26 cellular contexts compared by ENCODE assay signal in the genomic region with DNA sequence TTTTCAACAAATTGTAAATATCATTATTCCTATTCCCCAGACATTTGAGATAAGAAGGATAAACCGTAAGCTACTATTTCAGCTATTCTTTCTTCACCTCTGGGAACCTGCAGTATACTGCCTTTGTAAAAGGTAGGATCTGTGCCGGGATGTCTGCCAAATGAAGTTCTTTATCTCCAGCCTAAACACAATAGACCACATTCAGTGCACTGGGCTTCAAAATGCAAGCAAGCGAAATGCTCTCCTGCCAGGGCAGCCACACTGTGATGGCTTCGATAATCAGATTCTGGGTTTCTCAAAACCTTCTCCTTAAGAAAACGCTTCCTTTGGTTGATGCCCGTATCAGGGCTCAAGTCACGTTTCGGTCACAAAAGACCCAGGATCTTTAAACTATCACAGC.
"Had no signal": no experiment of that assay in that cellular context is flagged by ENCODE, and none has a peak within 500 bp of the region (broad histone marks: within the 10 kb centered on the region; RNA-seq: fewer than 3 reads in every experiment).

No MANE protein-coding gene starts in this region.

- H3K9me3 ChIP-seq: ascending aorta, body of pancreas, SJSA1 had no signal

- H3K9me3 Mint-ChIP-seq: activated naive CD4-positive, alpha-beta T cell treated with anti-CD3 and anti-CD28 coated beads, Interleukin-2, amount 50 U/mL, for 72 hours; activated naive CD8-positive, alpha-beta T cell treated with anti-CD3 and anti-CD28 coated beads, Interleukin-2, amount 50 U/mL, for 24 hours; activated T-cell treated with anti-CD3 and anti-CD28 coated beads, Interleukin-2, amount 50 U/mL, for 24 hours; T-helper 1 cell treated with Interleukin-12 subunit alpha and Interleukin-12 subunit beta and Interleukin-4 antibody, amounts not matched to agents 30 μg/mL and 1 μg/mL, for 36 hours; WTC11 had no signal

- H3K27me3 ChIP-seq: ascending aorta, body of pancreas, SJSA1 had no signal

- H3K4me1 Mint-ChIP-seq: activated CD8-positive, alpha-beta memory T cell treated with anti-CD3 and anti-CD28 coated beads, Interleukin-2, amount 10 ng/mL, durations not matched to agents 7 days and 5 days; activated naive CD8-positive, alpha-beta T cell treated with anti-CD3 and anti-CD28 coated beads, Interleukin-2, amount 50 U/mL, for 24 hours; WTC11 had no signal

- H3K27ac ChIP-seq: ascending aorta, body of pancreas, KMS-11, SJSA1 had no signal

- H3K4me1 ChIP-seq: ascending aorta, body of pancreas, SJSA1 had no signal

- DNase-seq: activated CD4-positive, alpha-beta T cell treated with anti-CD3 and anti-CD28 coated beads for 48 hours; activated CD4-positive, alpha-beta T cell treated with anti-CD3 and anti-CD28 coated beads, Interleukin-2, amount 50 U/mL, for 48 hours; activated CD4-positive, CD25-positive, alpha-beta regulatory T cell treated with anti-CD3 and anti-CD28 coated beads, Interleukin-2, amount 50 U/mL, for 72 hours; activated CD8-positive, alpha-beta memory T cell treated with anti-CD3 and anti-CD28 coated beads, Interleukin-2, amount 10 ng/mL, durations not matched to agents 7 days and 5 days; activated effector memory CD4-positive, alpha-beta T cell treated with anti-CD3 and anti-CD28 coated beads, Interleukin-2, amount 50 U/mL, for 16 hours; activated naive CD4-positive, alpha-beta T cell treated with Interleukin-2 at 50 U/mL for 16 hours; activated naive CD8-positive, alpha-beta T cell treated with anti-CD3 and anti-CD28 coated beads, Interleukin-2, amount 50 U/mL, for 24 hours; activated T-cell treated with anti-CD3 and anti-CD28 coated beads, Interleukin-2, amount 50 U/mL, for 24 hours; amniotic stem cell; body of pancreas; central memory CD4-positive, alpha-beta T cell; MM.1S; NCI-H1436; NCI-H1694 treated with DMSO at 0.1 percent for 48 hours; NCI-H2029 treated with DMSO at 0.1 percent for 48 hours; NCI-H2171; NCI-H226; NCI-H510A treated with DMSO at 0.1 percent for 48 hours; PC-3; SHP77 had no signal

- H3K36me3 Mint-ChIP-seq: activated CD8-positive, alpha-beta memory T cell treated with anti-CD3 and anti-CD28 coated beads, Interleukin-2, amount 10 ng/mL, durations not matched to agents 7 days and 5 days; activated naive CD4-positive, alpha-beta T cell treated with anti-CD3 and anti-CD28 coated beads, Interleukin-2, amount 50 U/mL, for 72 hours; WTC11 had no signal

- H3K4me3 Mint-ChIP-seq: activated CD8-positive, alpha-beta memory T cell treated with anti-CD3 and anti-CD28 coated beads, Interleukin-2, amount 10 ng/mL, durations not matched to agents 7 days and 5 days; activated naive CD8-positive, alpha-beta T cell treated with anti-CD3 and anti-CD28 coated beads, Interleukin-2, amount 50 U/mL, for 24 hours; activated T-cell treated with anti-CD3 and anti-CD28 coated beads, Interleukin-2, amount 50 U/mL, for 24 hours; T-helper 1 cell treated with Interleukin-12 subunit alpha and Interleukin-12 subunit beta and Interleukin-4 antibody, amounts not matched to agents 30 μg/mL and 1 μg/mL, for 36 hours; WTC11 had no signal

- ATAC-seq: activated CD8-positive, alpha-beta memory T cell treated with anti-CD3 and anti-CD28 coated beads, Interleukin-2, amount 10 ng/mL, durations not matched to agents 7 days and 5 days; activated naive CD4-positive, alpha-beta T cell treated with anti-CD3 and anti-CD28 coated beads, Interleukin-2, amount 50 U/mL, for 72 hours; activated naive CD8-positive, alpha-beta T cell treated with anti-CD3 and anti-CD28 coated beads, Interleukin-2, amount 50 U/mL, for 24 hours; body of pancreas; PC-3; WTC11 had no signal

- H3K4me3 ChIP-seq: ascending aorta, body of pancreas, SJSA1 had no signal

- H3K36me3 ChIP-seq: ascending aorta, SJSA1 had no signal
